In genomic region chr6:134363323-134364039, GRCh38 we compare ENCODE assay signal across 1 cellular context.
TF ChIP-seq lines count a peak whose summit lies in the region.

No MANE protein-coding gene starts in this region.

TF ChIP-seq in SK-N-SH treated with all-trans-retinoic acid at 6 μM for 48 hours, 23 proteins besides CTCF, POLR2A, EP300 and RAD21 (continued from another document):
- TF ChIP-seq CSRNP3 (CRISPR knock-in tag; IDR thresholded peaks at IDR 0.05) (no peak), OSR1 (CRISPR knock-in tag; IDR thresholded peaks at IDR 0.05) (no peak), CREB5 (CRISPR knock-in tag; IDR thresholded peaks at IDR 0.05; ENCODE audit: low read depth) (no peak)
